In genomic region chr4:188015025-188015778, GRCh38 we compare ENCODE assay signal across 19 cellular contexts. TPM values are rescaled to one million over a fixed set of nuclear protein-coding genes. Genes with fewer than 3 reads are reported as not detected.
A peak's percentile ranks its signal among the peaks of the same experiment; 100 is the strongest.
DNase-seq lines count a peak whose midpoint lies in the region; ATAC-seq and TF ChIP-seq lines count a peak whose summit lies in the region.
"Had no signal": no experiment of that assay in that cellular context is flagged by ENCODE, and none has a peak within 500 bp of the region (broad histone marks: within the 10 kb centered on the region; RNA-seq: fewer than 3 reads in every experiment).

No MANE protein-coding gene starts in this region.

- TF ChIP-seq POLR2A in transverse colon (IDR thresholded peaks at IDR 0.05) = no peak

- ATAC-seq in GM21619 (IDR thresholded peaks at IDR 0.05; ENCODE audit: unreplicated experiment) = no peak

- in situ Hi-C loops in transverse colon (cut with MboI; ENCODE audit: low pct_ligation_motif_present in 1 of 4, low pct_unique_long_range_greater_than_20kb in 1 of 4, low sequenced_read_pairs in 3 of 4) = no loop called here

- no peaks in the 10 kb centered on the region for H3K36me3 ChIP-seq in H7 (replicated peaks; ENCODE audit: control insufficient read depth, insufficient read depth, low read length)
- H3K36me3 ChIP-seq in kidney epithelial cell (ENCODE audit: control insufficient read depth, insufficient read depth, low read length) = no peaks in the 10 kb centered on the region
- no peaks in the 10 kb centered on the region for H3K36me3 ChIP-seq in transverse colon
- H3K36me3 ChIP-seq in OCI-LY7 (ENCODE audit: insufficient read depth, low read length) = no peaks in the 10 kb centered on the region
- H3K36me3 ChIP-seq: BE2C, neutrophil, right atrium auricular region had no signal

- no peaks in the 10 kb centered on the region for H3K79me2 ChIP-seq in OCI-LY7 (ENCODE audit: insufficient read depth, low read depth, low read length)

- no peak overlapping the region for H2AFZ ChIP-seq in OCI-LY7 (ENCODE audit: low read length)

- no peak overlapping the region for H3K4me2 ChIP-seq in OCI-LY7 (ENCODE audit: low read length)
- H3K4me2 ChIP-seq: KMS-11 had no signal

- CTCF ChIA-PET in OCI-LY7 (lab: Charles Lee; ENCODE audit: unreplicated experiment) = no interaction called here

- H3K4me1 ChIP-seq in transverse colon (peaks cover 0 to 10% (median 3%) of the 10 kb centered on the region in 4 donors), OCI-LY7 (ENCODE audit: insufficient read depth, low read length, poor library complexity, severe bottlenecking) (no peaks in the 10 kb centered on the region)
- H3K4me1 ChIP-seq: BE2C, right atrium auricular region had no signal

- H3K9me3 ChIP-seq in transverse colon (no peaks in the 10 kb centered on the region), OCI-LY7 (ENCODE audit: low read length) (no peaks in the 10 kb centered on the region)
- H3K9me3 ChIP-seq: BE2C, neutrophil, right atrium auricular region had no signal

- no peak for TF ChIP-seq EP300 in transverse colon (IDR thresholded peaks at IDR 0.05; ENCODE audit: low read depth)

- no peaks in the 10 kb centered on the region for H3K27me3 ChIP-seq in H7 (ENCODE audit: control insufficient read depth, insufficient read depth, low read length)
- no peaks in the 10 kb centered on the region for H3K27me3 ChIP-seq in kidney epithelial cell (ENCODE audit: control insufficient read depth, insufficient read depth, low read length)
- H3K27me3 ChIP-seq in transverse colon = no peaks in the 10 kb centered on the region
- H3K27me3 ChIP-seq: BE2C, neutrophil, right atrium auricular region had no signal

- intact Hi-C loops in transverse colon (cut with DNase I; ENCODE audit: low total_unique reads) (no loop called here), OCI-LY7 (cut with micrococcal nuclease; ENCODE audit: unreplicated experiment) (no loop called here)

- H3K27ac ChIP-seq in transverse colon = no peak overlapping the region
- H3K27ac ChIP-seq in OCI-LY7 (ENCODE audit: low read depth, low read length, poor library complexity, severe bottlenecking) = no peak overlapping the region
- H3K27ac ChIP-seq: HL-60, KMS-11, neutrophil, right atrium auricular region had no signal

- WGBS in transverse colon (ENCODE audit: low coverage in 1 of 2), 2 donors = 42 to 47% methylated on average over 11 of the region's 11 CpGs

- H3K4me3 ChIP-seq in H7 (ENCODE audit: insufficient read depth, low read depth, low read length) (no peak overlapping the region), kidney epithelial cell (ENCODE audit: low read depth, low read length) (no peak overlapping the region), transverse colon (no peak overlapping the region), OCI-LY7 (ENCODE audit: low read depth, low read length, poor library complexity, severe bottlenecking) (no peak overlapping the region)
- H3K4me3 ChIP-seq: right atrium auricular region had no signal

- H3K9me2 ChIP-seq in OCI-LY7 (ENCODE audit: insufficient read depth, low read length) = no peaks in the 10 kb centered on the region

- TF ChIP-seq CTCF in kidney epithelial cell (IDR thresholded peaks at IDR 0.05; ENCODE audit: insufficient read depth, low read length, poor library complexity, severe bottlenecking) (no peak), transverse colon (IDR thresholded peaks at IDR 0.05) (no peak), OCI-LY7 (conservative IDR thresholded peaks at IDR 0.05; ENCODE audit: low read length) (no peak)

- no TSS peak for BruUV-seq in OCI-LY7 (replicated peaks; lab: Mats Ljungman, UMichigan)

- POLR2A ChIA-PET in OCI-LY7 (lab: Charles Lee) = no interaction called here

- DNase-seq in H7 (peak; percentile 51), amniotic epithelial cell (ENCODE audit: low read depth) (peak; percentile 29), kidney epithelial cell (ENCODE audit: low read depth) (peak; percentile 16), transverse colon (peak; percentile 45), NCI-H2196 (lab: John Stamatoyannopoulos, UW; ENCODE audit: unreplicated experiment) (no peak), OCI-LY7 (ENCODE audit: low spot score) (no peak)
- DNase-seq: activated B cell treated with CpG ODN at 0.5 μM for 24 hours; activated CD8-positive, alpha-beta memory T cell treated with anti-CD3 and anti-CD28 coated beads for 24 hours; BE2C; DMS 273 treated with DMSO at 0.1 percent for 48 hours; NCI-H1417; stimulated activated CD4-positive, alpha-beta T cell treated with anti-CD3 and anti-CD28 coated beads, Interleukin-2, amount 100 ng/mL, for 24 hours had no signal

- no peaks in the 10 kb centered on the region for H4K20me1 ChIP-seq in OCI-LY7 (ENCODE audit: insufficient read depth, low read length)

RNA-seq across cellular contexts. Expression of gene ZFP42, which starts 19.6 kb away (rescaled TPM):
- 174 and 194 TPM in 2 replicates for total RNA-seq in H7 (2014; rRNA removed; shearing (Covaris generic))
- total RNA-seq in kidney epithelial cell (8.8 and 9.1 TPM in 2 replicates), transverse colon (not detected), OCI-LY7 (2022) (not detected in 2 replicates)
- total RNA-seq in OCI-LY7 (2014; rRNA removed; shearing (Covaris generic)) = not detected in 2 replicates
- total RNA-seq: activated B cell treated with CpG ODN at 0.5 μM for 24 hours; frontal cortex; T-helper 1 cell treated with Interleukin-12 subunit alpha and Interleukin-12 subunit beta and Interleukin-4 antibody, amounts not matched to agents 30 ng/mL and 1 ng/mL, for 36 hours had no signal

Comparison
In these comparisons a context has a peak if more than half of its experiments do, and no peak if none do; other contexts are left out.
1. DNase-seq: peak in H7 (single experiment), amniotic epithelial cell (single experiment), kidney epithelial cell (single experiment) and transverse colon (single experiment); none in NCI-H2196 (single experiment) and OCI-LY7 (single experiment).
2. RNA of gene ZFP42, which starts 19.6 kb away (total RNA-seq): 174 to 194 TPM in H7; 8.8 to 9.1 TPM in kidney epithelial cell, not detected in transverse colon and not detected in OCI-LY7; every median in the first group is over 10 times any median in the second.